ENCODE assay signal across 1 cellular context in the genomic region with DNA sequence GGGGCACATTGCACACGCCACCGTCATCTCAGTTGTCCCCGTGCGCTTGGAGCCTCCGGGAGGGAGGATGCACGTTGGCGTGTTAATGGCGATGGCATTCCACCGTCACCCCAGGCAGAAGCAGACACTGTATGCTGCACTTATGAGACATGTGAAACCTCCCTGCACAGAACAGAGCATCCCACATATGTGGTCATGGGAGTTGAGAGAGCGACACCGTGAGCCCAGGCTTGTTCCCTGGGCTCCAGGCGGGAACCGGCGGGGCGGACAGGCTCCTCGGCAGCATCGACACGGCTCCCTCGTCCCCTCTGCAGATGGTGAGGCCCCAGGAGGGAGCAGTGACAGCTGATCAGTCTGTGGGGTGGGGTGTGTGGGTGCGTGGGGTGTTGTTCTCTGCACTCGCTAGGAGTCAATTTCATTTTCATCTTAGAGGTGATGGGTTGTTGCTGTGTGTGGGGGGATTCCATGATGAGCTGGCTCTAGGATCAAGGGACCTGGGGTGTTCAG.
TF ChIP-seq lines count a peak whose summit lies in the region.

No MANE protein-coding gene starts in this region.

TF ChIP-seq in GM12878, 131 proteins besides CTCF, POLR2A, EP300 and RAD21:
- TF ChIP-seq CHD4 (IDR thresholded peaks at IDR 0.05) (no peak), RUNX3 (IDR thresholded peaks at IDR 0.05; ENCODE audit: low read length) (no peak), SIX5 (IDR thresholded peaks at IDR 0.05; ENCODE audit: low read depth, low read length, severe bottlenecking) (no peak), ZSCAN29 (IDR thresholded peaks at IDR 0.05) (no peak), TARDBP (IDR thresholded peaks at IDR 0.05; ENCODE audit: borderline replicate concordance) (no peak), ASH2L (IDR thresholded peaks at IDR 0.05; ENCODE audit: borderline replicate concordance, low read depth) (no peak), EED (IDR thresholded peaks at IDR 0.05; ENCODE audit: low read depth) (no peak), POLR2AphosphoS5 (IDR thresholded peaks at IDR 0.05; ENCODE audit: low read length) (no peak)
- TF ChIP-seq, protein P1, sequence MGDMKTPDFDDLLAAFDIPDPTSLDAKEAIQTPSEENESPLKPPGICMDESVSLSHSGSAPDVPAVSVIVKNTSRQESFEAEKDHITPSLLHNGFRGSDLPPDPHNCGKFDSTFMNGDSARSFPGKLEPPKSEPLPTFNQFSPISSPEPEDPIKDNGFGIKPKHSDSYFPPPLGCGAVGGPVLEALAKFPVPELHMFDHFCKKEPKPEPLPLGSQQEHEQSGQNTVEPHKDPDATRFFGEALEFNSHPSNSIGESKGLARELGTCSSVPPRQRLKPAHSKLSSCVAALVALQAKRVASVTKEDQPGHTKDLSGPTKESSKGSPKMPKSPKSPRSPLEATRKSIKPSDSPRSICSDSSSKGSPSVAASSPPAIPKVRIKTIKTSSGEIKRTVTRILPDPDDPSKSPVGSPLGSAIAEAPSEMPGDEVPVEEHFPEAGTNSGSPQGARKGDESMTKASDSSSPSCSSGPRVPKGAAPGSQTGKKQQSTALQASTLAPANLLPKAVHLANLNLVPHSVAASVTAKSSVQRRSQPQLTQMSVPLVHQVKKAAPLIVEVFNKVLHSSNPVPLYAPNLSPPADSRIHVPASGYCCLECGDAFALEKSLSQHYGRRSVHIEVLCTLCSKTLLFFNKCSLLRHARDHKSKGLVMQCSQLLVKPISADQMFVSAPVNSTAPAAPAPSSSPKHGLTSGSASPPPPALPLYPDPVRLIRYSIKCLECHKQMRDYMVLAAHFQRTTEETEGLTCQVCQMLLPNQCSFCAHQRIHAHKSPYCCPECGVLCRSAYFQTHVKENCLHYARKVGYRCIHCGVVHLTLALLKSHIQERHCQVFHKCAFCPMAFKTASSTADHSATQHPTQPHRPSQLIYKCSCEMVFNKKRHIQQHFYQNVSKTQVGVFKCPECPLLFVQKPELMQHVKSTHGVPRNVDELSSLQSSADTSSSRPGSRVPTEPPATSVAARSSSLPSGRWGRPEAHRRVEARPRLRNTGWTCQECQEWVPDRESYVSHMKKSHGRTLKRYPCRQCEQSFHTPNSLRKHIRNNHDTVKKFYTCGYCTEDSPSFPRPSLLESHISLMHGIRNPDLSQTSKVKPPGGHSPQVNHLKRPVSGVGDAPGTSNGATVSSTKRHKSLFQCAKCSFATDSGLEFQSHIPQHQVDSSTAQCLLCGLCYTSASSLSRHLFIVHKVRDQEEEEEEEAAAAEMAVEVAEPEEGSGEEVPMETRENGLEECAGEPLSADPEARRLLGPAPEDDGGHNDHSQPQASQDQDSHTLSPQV (IDR thresholded peaks at IDR 0.05), result no peak
- TF ChIP-seq, protein P2, sequence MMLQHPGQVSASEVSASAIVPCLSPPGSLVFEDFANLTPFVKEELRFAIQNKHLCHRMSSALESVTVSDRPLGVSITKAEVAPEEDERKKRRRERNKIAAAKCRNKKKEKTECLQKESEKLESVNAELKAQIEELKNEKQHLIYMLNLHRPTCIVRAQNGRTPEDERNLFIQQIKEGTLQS (IDR thresholded peaks at IDR 0.05; ENCODE audit: borderline replicate concordance, extremely low read depth, low read depth, low read length), result no peak
